1 cellular context compared by ENCODE assay signal in the genomic region with DNA sequence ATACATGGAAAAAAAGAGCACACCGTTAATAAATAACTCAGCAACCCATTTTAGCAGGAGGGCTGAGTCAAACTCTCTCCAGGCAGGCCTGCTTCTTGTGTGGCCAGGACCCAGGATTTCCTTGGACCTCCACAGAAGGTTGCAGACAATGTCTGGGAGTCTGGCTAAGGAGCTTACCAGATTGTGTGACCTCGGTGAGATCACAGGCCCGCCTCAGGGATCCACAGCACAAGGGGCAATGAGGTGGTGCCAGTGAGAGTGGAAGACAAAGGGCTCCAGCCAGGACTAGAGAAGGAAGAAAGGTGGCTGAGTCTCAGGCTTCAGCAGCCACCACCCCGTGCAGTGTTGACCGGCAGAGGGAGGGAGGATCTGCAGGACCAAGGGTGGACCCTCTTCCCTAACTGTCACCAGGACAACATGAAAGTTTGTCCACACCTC.
TF ChIP-seq lines count a peak whose summit lies in the region.

No MANE protein-coding gene starts in this region.

TF ChIP-seq in GM23338, 12 proteins besides CTCF, POLR2A, EP300 and RAD21 (continued from another document):
- TF ChIP-seq, protein P1, sequence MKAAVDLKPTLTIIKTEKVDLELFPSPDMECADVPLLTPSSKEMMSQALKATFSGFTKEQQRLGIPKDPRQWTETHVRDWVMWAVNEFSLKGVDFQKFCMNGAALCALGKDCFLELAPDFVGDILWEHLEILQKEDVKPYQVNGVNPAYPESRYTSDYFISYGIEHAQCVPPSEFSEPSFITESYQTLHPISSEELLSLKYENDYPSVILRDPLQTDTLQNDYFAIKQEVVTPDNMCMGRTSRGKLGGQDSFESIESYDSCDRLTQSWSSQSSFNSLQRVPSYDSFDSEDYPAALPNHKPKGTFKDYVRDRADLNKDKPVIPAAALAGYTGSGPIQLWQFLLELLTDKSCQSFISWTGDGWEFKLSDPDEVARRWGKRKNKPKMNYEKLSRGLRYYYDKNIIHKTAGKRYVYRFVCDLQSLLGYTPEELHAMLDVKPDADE (IDR thresholded peaks at IDR 0.05), result no peak
- TF ChIP-seq EZH2 (IDR thresholded peaks at IDR 0.05; ENCODE audit: low read depth, unreplicated experiment), result no peak
